In the genomic region with DNA sequence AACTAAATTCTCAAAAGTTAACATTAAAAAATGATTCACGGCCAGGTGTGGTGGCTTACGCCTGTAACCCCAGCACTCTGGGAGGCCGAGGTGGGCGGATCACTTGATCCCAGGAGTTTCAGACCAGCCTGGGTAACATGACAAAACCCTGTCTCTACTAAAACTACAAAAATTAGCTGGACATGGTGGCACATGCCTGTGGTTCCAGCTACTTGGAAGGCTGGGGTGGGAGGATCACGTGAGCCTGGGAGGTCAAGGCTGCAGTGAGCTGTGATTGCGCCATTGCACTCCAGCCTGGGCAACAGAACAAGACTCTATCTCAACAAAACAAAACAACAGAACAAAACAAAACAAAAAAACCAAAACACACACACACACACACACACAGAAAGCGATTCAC, we compare ENCODE assay signal across 7 cellular contexts.
DNase-seq lines count a peak whose midpoint lies in the region; ATAC-seq, FAIRE-seq and TF ChIP-seq lines count a peak whose summit lies in the region.
"Not testable (repeated sequence)": the region's sequence is repeated elsewhere in the genome, so short reads cannot be mapped to it uniquely, and the experiment has no call there.

No MANE protein-coding gene starts in this region.

- not testable (repeated sequence) for H3K9me3 ChIP-seq in K562 (replicated peaks; ENCODE audit: control insufficient read depth, insufficient read depth, low read depth, low read length); smooth muscle cell (replicated peaks; ENCODE audit: low read depth)

- not testable (repeated sequence) for TF ChIP-seq RAD21 in K562 (CRISPR knock-in tag; conservative IDR thresholded peaks at IDR 0.05 in 1 of 2, IDR thresholded peaks at IDR 0.05 in 1 of 2)

- H3K36me3 Mint-ChIP-seq in immature natural killer cell, result not testable (repeated sequence)

- not testable (repeated sequence) for ATAC-seq in K562

- H3K9ac ChIP-seq in K562 (ENCODE audit: insufficient read depth in 1 of 2, low read depth in 2 of 2, low read length in 2 of 2); smooth muscle cell (ENCODE audit: low read depth): not testable (repeated sequence)

- H3K4me2 ChIP-seq in K562 (ENCODE audit: insufficient read depth, low read length), result not testable (repeated sequence)
- H3K4me2 ChIP-seq in smooth muscle cell, result peak overlapping the region; percentile 59

- intact Hi-C loops in K562 (cut with micrococcal nuclease), result not testable (repeated sequence)

- H3K4me3 ChIP-seq in NB4 (ENCODE audit: low read depth, low read length); K562; smooth muscle cell: not testable (repeated sequence)

- TF ChIP-seq POLR2A in NB4 (IDR thresholded peaks at IDR 0.05; ENCODE audit: extremely low read depth, insufficient read length); K562 (conservative IDR thresholded peaks at IDR 0.05): not testable (repeated sequence)

- H3K79me2 ChIP-seq in K562 (ENCODE audit: control insufficient read depth, insufficient read depth, low read length); smooth muscle cell (ENCODE audit: low read depth): not testable (repeated sequence)

- H3K4me3 Mint-ChIP-seq in immature natural killer cell, result peak overlapping the region; percentile 6 to 63 (median 23)

- not testable (repeated sequence) for TF ChIP-seq CTCF in NB4 (IDR thresholded peaks at IDR 0.05; ENCODE audit: low read depth, low read length); K562 (IDR thresholded peaks at IDR 0.05 in 2 of 3, conservative IDR thresholded peaks at IDR 0.05 in 1 of 3; ENCODE audit: insufficient read depth in 2 of 3, low read depth in 1 of 3, low read length in 3 of 3); smooth muscle cell (IDR thresholded peaks at IDR 0.05; ENCODE audit: borderline replicate concordance, insufficient read depth, poor library complexity, severe bottlenecking)

- not testable (repeated sequence) for H3K9me3 Mint-ChIP-seq in immature natural killer cell

- not testable (repeated sequence) for H3K27ac ChIP-seq in K562 (ENCODE audit: extremely low read depth, low read depth, low read length)
- H3K27ac ChIP-seq in smooth muscle cell (ENCODE audit: low read depth), result peak overlapping the region; percentile 36

- H3K27me3 Mint-ChIP-seq in immature natural killer cell (ENCODE audit: low read depth in 3 of 3), result not testable (repeated sequence)

- not testable (repeated sequence) for FAIRE-seq in K562 (lab: Jason Lieb, UNC)

- H3F3A ChIP-seq in smooth muscle cell (ENCODE audit: low read depth), result not testable (repeated sequence)

- not testable (repeated sequence) for BruUV-seq in K562 (replicated peaks; lab: Mats Ljungman, UMichigan)

- H3K27me3 ChIP-seq in K562 (ENCODE audit: control insufficient read depth in 2 of 2, insufficient read depth in 2 of 2, low read length in 2 of 2), result peaks cover 38 to 56% of the 10 kb centered on the region in 2 experiments
- not testable (repeated sequence) for H3K27me3 ChIP-seq in smooth muscle cell (ENCODE audit: low read depth)

- CTCF ChIA-PET in K562 (lab: Yijun Ruan, JAX; ENCODE audit: low intra/inter-chr PET ratio), result not testable (repeated sequence)

- H3K36me3 ChIP-seq in K562 (ENCODE audit: control insufficient read depth, insufficient read depth, low read length); smooth muscle cell (ENCODE audit: low read depth): not testable (repeated sequence)

- not testable (repeated sequence) for TF ChIP-seq EP300 in K562 (IDR thresholded peaks at IDR 0.05; ENCODE audit: low read length)

- peak overlapping the region in 5 of 6 donors; percentile 12 to 73 (median 53) for H3K27ac Mint-ChIP-seq in immature natural killer cell

- in situ Hi-C loops in K562 (cut with MboI), result not testable (repeated sequence)

- H3K4me1 Mint-ChIP-seq in immature natural killer cell, result peaks cover 23 to 45% of the 10 kb centered on the region in 2 donors

- H3K9me1 ChIP-seq in K562 (ENCODE audit: control insufficient read depth, insufficient read depth, low read length), result not testable (repeated sequence)

- H2AFZ ChIP-seq in K562 (ENCODE audit: low read depth, low read length); smooth muscle cell (ENCODE audit: low read depth): not testable (repeated sequence)

- POLR2A ChIA-PET in K562 (lab: Yijun Ruan, JAX), result interaction anchor here (2.6 kb wide), 1 partner anchor 10 kb away, joined by 7 read pairs; no protein-coding TSS in a partner anchor

- 5% methylated on average over 7 of the region's 7 CpGs for WGBS in K562 (ENCODE audit: insufficient coverage, low coverage, missing lambda C conversion rate)
- WGBS in smooth muscle cell (ENCODE audit: low lambda C conversion rate), result 80% methylated on average over 7 of the region's 7 CpGs

- H3K4me1 ChIP-seq in K562 (replicated peaks in 1 of 2; ENCODE audit: control insufficient read depth in 2 of 2, insufficient read depth in 2 of 2, low read length in 2 of 2); smooth muscle cell (ENCODE audit: low read depth): not testable (repeated sequence)

- H4K20me1 ChIP-seq in K562 (replicated peaks; ENCODE audit: control insufficient read depth, insufficient read depth, low read length); smooth muscle cell (ENCODE audit: low read depth): not testable (repeated sequence)

- DNase-seq in GM04503 (ENCODE audit: low read depth), result peak; percentile 32
- DNase-seq in NB4 (ENCODE audit: low read depth), result peak; percentile 32
- DNase-seq in K562 (ENCODE audit: extremely low read depth in 1 of 4, low spot score in 3 of 4); immature natural killer cell; smooth muscle cell (lab: John Stamatoyannopoulos, UW; ENCODE audit: unreplicated experiment): not testable (repeated sequence)
- DNase-seq in fibroblast of peridontal ligament (ENCODE audit: extremely low read depth), result peak; percentile 34
- DNase-seq in mucosa of gallbladder (ENCODE audit: low spot score), result peak; percentile 40

TF ChIP-seq in K562, 482 proteins besides CTCF, POLR2A, EP300 and RAD21:
- TF ChIP-seq CEBPB (tag; IDR thresholded peaks at IDR 0.05), result peak; percentile 74
- peak; percentile 30; the same call in 1 of the 2 replicates for TF ChIP-seq BHLHE40 (IDR thresholded peaks at IDR 0.05; ENCODE audit: low read length)
- TF ChIP-seq, protein P1, sequence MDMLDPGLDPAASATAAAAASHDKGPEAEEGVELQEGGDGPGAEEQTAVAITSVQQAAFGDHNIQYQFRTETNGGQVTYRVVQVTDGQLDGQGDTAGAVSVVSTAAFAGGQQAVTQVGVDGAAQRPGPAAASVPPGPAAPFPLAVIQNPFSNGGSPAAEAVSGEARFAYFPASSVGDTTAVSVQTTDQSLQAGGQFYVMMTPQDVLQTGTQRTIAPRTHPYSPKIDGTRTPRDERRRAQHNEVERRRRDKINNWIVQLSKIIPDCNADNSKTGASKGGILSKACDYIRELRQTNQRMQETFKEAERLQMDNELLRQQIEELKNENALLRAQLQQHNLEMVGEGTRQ (CRISPR knock-in tag; IDR thresholded peaks at IDR 0.05), result peak; percentile 59
- TF ChIP-seq NR2C2, CEBPG (CRISPR knock-in tag; IDR thresholded peaks at IDR 0.05): not testable (repeated sequence)
- peak; percentile 37; the same call in 1 of the 2 replicates for TF ChIP-seq NR2C2 (tag; IDR thresholded peaks at IDR 0.05)
- TF ChIP-seq CEBPG (tag; conservative IDR thresholded peaks at IDR 0.05 in 1 of 2, IDR thresholded peaks at IDR 0.05 in 1 of 2), result peak in 1 of 2 experiments; percentile 43; a peak in 1 of 4 replicates
